15 cellular contexts compared by ENCODE assay signal in genomic region chr16:50311891-50312501, GRCh38. TPM values are rescaled to one million over a fixed set of nuclear protein-coding genes. Genes with fewer than 3 reads are reported as not detected.
A peak's percentile ranks its signal among the peaks of the same experiment; 100 is the strongest.
DNase-seq lines count a peak whose midpoint lies in the region; ATAC-seq, FAIRE-seq and TF ChIP-seq lines count a peak whose summit lies in the region.
"Had no signal": no experiment of that assay in that cellular context is flagged by ENCODE, and none has a peak within 500 bp of the region (broad histone marks: within the 10 kb centered on the region; RNA-seq: fewer than 3 reads in every experiment).

No MANE protein-coding gene starts in this region.

- no peak overlapping the region for H3K9ac ChIP-seq in HepG2 (ENCODE audit: insufficient read depth, low read depth, low read length)

- TF ChIP-seq EP300 in HepG2 (IDR thresholded peaks at IDR 0.05; ENCODE audit: low read depth in 2 of 2, low read length in 2 of 2) = no peak
- no peak for TF ChIP-seq EP300 in HepG2 (CRISPR knock-in tag; IDR thresholded peaks at IDR 0.05; ENCODE audit: borderline replicate concordance)

- H3K9me3 Mint-ChIP-seq in activated CD8-positive, alpha-beta T cell treated with anti-CD3 and anti-CD28 coated beads, Interleukin-2, amount 10 ng/mL, durations not matched to agents 7 days and 5 days (ENCODE audit: insufficient read depth) = no peaks in the 10 kb centered on the region
- H3K9me3 Mint-ChIP-seq: brain had no signal

- no peaks in the 10 kb centered on the region for H3K27me3 Mint-ChIP-seq in activated CD8-positive, alpha-beta T cell treated with anti-CD3 and anti-CD28 coated beads, Interleukin-2, amount 10 ng/mL, durations not matched to agents 7 days and 5 days (ENCODE audit: low read depth)
- H3K27me3 Mint-ChIP-seq: brain had no signal

- no peak overlapping the region for H3K4me3 Mint-ChIP-seq in activated CD8-positive, alpha-beta T cell treated with anti-CD3 and anti-CD28 coated beads, Interleukin-2, amount 10 ng/mL, durations not matched to agents 7 days and 5 days
- H3K4me3 Mint-ChIP-seq: brain had no signal

- DNase-seq in Right ventricle myocardium superior (peak; percentile 34), left ventricle myocardium superior (no peak), HepG2 (ENCODE audit: low spot score) (no peak), ureter (ENCODE audit: low spot score) (peak; percentile 42), putamen (ENCODE audit: low spot score) (no peak), NCI-H2107 treated with DMSO at 0.1 percent for 48 hours (lab: John Stamatoyannopoulos, UW; ENCODE audit: unreplicated experiment) (no peak), AG20443 (ENCODE audit: low spot score) (no peak)
- no peak for DNase-seq in activated CD8-positive, alpha-beta T cell treated with anti-CD3 and anti-CD28 coated beads, Interleukin-2, amount 10 ng/mL, durations not matched to agents 7 days and 5 days
- DNase-seq: C1 segment of cervical spinal cord, MG63, NCI-H2227 treated with DMSO at 0.1 percent for 48 hours, OCI-M1, pancreas, T-helper 9 cell had no signal

- H3K27ac ChIP-seq in HepG2 (ENCODE audit: extremely low read length, insufficient read depth, low read length) = no peak overlapping the region
- H3K27ac ChIP-seq: pancreas had no signal

- H3K27me3 ChIP-seq in HepG2 (ENCODE audit: control insufficient read depth in 1 of 2, insufficient read depth in 2 of 2, low read length in 2 of 2) = peaks cover 0 to 17% of the 10 kb centered on the region in 2 experiments; a peak in 2 of 5 replicates
- H3K27me3 ChIP-seq: MG63, pancreas had no signal

- no peaks in the 10 kb centered on the region for H3K9me3 ChIP-seq in HepG2 (ENCODE audit: low read length)
- H3K9me3 ChIP-seq: MG63, pancreas had no signal

- POLR2A ChIA-PET in activated CD8-positive, alpha-beta T cell treated with anti-CD3 and anti-CD28 coated beads, Interleukin-2, amount 10 ng/mL, durations not matched to agents 7 days and 5 days (lab: Charles Lee) = no interaction called here
- POLR2A ChIA-PET in HepG2 (lab: Yijun Ruan, JAX) = no interaction called here

- no peak overlapping the region for H2AFZ ChIP-seq in HepG2 (ENCODE audit: low read length)

- peaks cover 55% of the 10 kb centered on the region for H3K4me1 ChIP-seq in HepG2 (ENCODE audit: insufficient read depth, low read length)
- H3K4me1 ChIP-seq: pancreas had no signal

- no peaks in the 10 kb centered on the region for H3K79me2 ChIP-seq in HepG2 (ENCODE audit: insufficient read depth, low read length)

- no peak overlapping the region for H3K4me2 ChIP-seq in HepG2 (ENCODE audit: low read depth, low read length)

- in situ Hi-C loops in HepG2 (cut with HindIII; ENCODE audit: extremely low pct_ligation_motif_present, low pct_unique_long_range_greater_than_20kb) = no loop called here

- intact Hi-C loops in Right ventricle myocardium superior (cut with DNase I) (no loop called here), left ventricle myocardium superior (cut with micrococcal nuclease) (no loop called here), HepG2 (cut with micrococcal nuclease; ENCODE audit: unreplicated experiment) (no loop called here)

- FAIRE-seq in HepG2 (lab: Jason Lieb, UNC) = no peak
- FAIRE-seq: pancreas had no signal

- no peaks in the 10 kb centered on the region for H4K20me1 ChIP-seq in HepG2 (ENCODE audit: insufficient read depth, low read length)

- H3K4me1 Mint-ChIP-seq in activated CD8-positive, alpha-beta T cell treated with anti-CD3 and anti-CD28 coated beads, Interleukin-2, amount 10 ng/mL, durations not matched to agents 7 days and 5 days (ENCODE audit: low read depth) = peaks cover 42% of the 10 kb centered on the region

- no peak for TF ChIP-seq CTCF in HepG2 (CRISPR knock-in tag; IDR thresholded peaks at IDR 0.05)

- TF ChIP-seq RAD21 in HepG2 (CRISPR knock-in tag; IDR thresholded peaks at IDR 0.05) = no peak

- ATAC-seq in Right ventricle myocardium superior (ENCODE audit: poor library complexity) (no peak), left ventricle myocardium superior (no peak), HepG2 (no peak)
- no peak for ATAC-seq in activated CD8-positive, alpha-beta T cell treated with anti-CD3 and anti-CD28 coated beads, Interleukin-2, amount 10 ng/mL, durations not matched to agents 7 days and 5 days

- no peak for TF ChIP-seq POLR2A in HepG2 (IDR thresholded peaks at IDR 0.05; ENCODE audit: insufficient read depth in 1 of 2, low read depth in 2 of 2, low read length in 2 of 2)

- CTCF ChIA-PET in activated CD8-positive, alpha-beta T cell treated with anti-CD3 and anti-CD28 coated beads, Interleukin-2, amount 10 ng/mL, durations not matched to agents 7 days and 5 days (lab: Charles Lee) = no interaction called here
- CTCF ChIA-PET in HepG2 (lab: Yijun Ruan, JAX; ENCODE audit: low intra/inter-chr PET ratio, low total read pairs) = no interaction called here

- BruUV-seq in HepG2 (replicated peaks; lab: Mats Ljungman, UMichigan) = no TSS peak

- 96% methylated on average over 22 of the region's 22 CpGs for WGBS in HepG2 (ENCODE audit: low lambda C conversion rate)

- peaks cover 19 to 24% of the 10 kb centered on the region in 2 experiments for H3K36me3 ChIP-seq in HepG2 (replicated peaks in 1 of 2; ENCODE audit: control insufficient read depth in 1 of 2, insufficient read depth in 2 of 2, low read length in 2 of 2)

- peaks cover 68% of the 10 kb centered on the region for H3K36me3 Mint-ChIP-seq in activated CD8-positive, alpha-beta T cell treated with anti-CD3 and anti-CD28 coated beads, Interleukin-2, amount 10 ng/mL, durations not matched to agents 7 days and 5 days (ENCODE audit: low read depth)
- H3K36me3 Mint-ChIP-seq: brain had no signal

- peak overlapping the region; percentile 83 for H3K27ac Mint-ChIP-seq in activated CD8-positive, alpha-beta T cell treated with anti-CD3 and anti-CD28 coated beads, Interleukin-2, amount 10 ng/mL, durations not matched to agents 7 days and 5 days

- H3K4me3 ChIP-seq in HepG2 (replicated peaks in 1 of 3; ENCODE audit: insufficient read depth in 1 of 3, low read depth in 2 of 3, low read length in 3 of 3) = no peak overlapping the region
- H3K4me3 ChIP-seq: MG63, pancreas had no signal

TF ChIP-seq in HepG2, 621 proteins besides CTCF, POLR2A, EP300 and RAD21 (continues in another document):
- TF ChIP-seq ZNF678 (CRISPR knock-in tag; IDR thresholded peaks at IDR 0.05) = no peak

RNA-seq across cellular contexts. Expression of gene ADCY7, which starts 45.6 kb away (rescaled TPM):
- total RNA-seq in Right ventricle myocardium superior (9.3 TPM), left ventricle myocardium superior (8.3 TPM), HepG2 (2016; rRNA removed; fragmentation: Illumina TruSeq; extraction: Trizol) (2.3 and 4.3 TPM in 2 replicates), ureter (18.6 TPM)
- total RNA-seq in activated CD8-positive, alpha-beta T cell treated with anti-CD3 and anti-CD28 coated beads, Interleukin-2, amount 10 ng/mL, durations not matched to agents 7 days and 5 days = 100 to 1,000 TPM; 214 to 225 TPM
- 0.51 and 1.3 TPM in 2 replicates for total RNA-seq in HepG2 (2016; cell fraction: cytosol; rRNA removed; fragmentation: Illumina TruSeq; extraction: Trizol; ENCODE audit: low read depth)
- total RNA-seq in HepG2 (2016; cell fraction: insoluble cytoplasmic fraction; rRNA removed; fragmentation: Illumina TruSeq; extraction: Trizol) = 2.5 and 4.5 TPM in 2 replicates
- total RNA-seq in HepG2 (2016; cell fraction: membrane; rRNA removed; fragmentation: Illumina TruSeq; extraction: Trizol) = 1.1 and 1.8 TPM in 2 replicates
- 3.9 and 5.9 TPM in 2 replicates for total RNA-seq in HepG2 (2016; cell fraction: nucleus; rRNA removed; fragmentation: Illumina TruSeq; extraction: Trizol)
- polyA plus RNA-seq in HepG2 (2011; rRNA removed) = 2.2 and 3.7 TPM in 2 replicates
- 1.2 and 1.5 TPM in 2 replicates for polyA plus RNA-seq in HepG2 (2011; cell fraction: cytosol; rRNA removed)
- polyA plus RNA-seq in HepG2 (2011; cell fraction: nucleus; rRNA removed) = 14.6 and 16.9 TPM in 2 replicates
- polyA plus RNA-seq in HepG2 (2012) = 1.7 and 3.0 TPM in 2 replicates
- 0.17 and 0.38 TPM in 2 replicates for polyA plus RNA-seq in HepG2 (2016; cell fraction: cytosol; fragmentation: Illumina TruSeq; extraction: Trizol; ENCODE audit: low read depth)
- 1.2 and 1.4 TPM in 2 replicates for polyA plus RNA-seq in HepG2 (2016; cell fraction: insoluble cytoplasmic fraction; fragmentation: Illumina TruSeq; extraction: Trizol; ENCODE audit: low read depth)
- 0.44 and 0.47 TPM in 2 replicates for polyA plus RNA-seq in HepG2 (2016; cell fraction: membrane; fragmentation: Illumina TruSeq; extraction: Trizol; ENCODE audit: low read depth)
- 6.9 and 8.7 TPM in 2 replicates for polyA plus RNA-seq in HepG2 (2016; cell fraction: nucleus; fragmentation: Illumina TruSeq; extraction: Trizol; ENCODE audit: insufficient read depth, low read depth)
- polyA minus RNA-seq in HepG2 (2011; rRNA and poly(A)+ RNA removed; ENCODE audit: low replicate concordance) = 17.5 and 40.6 TPM in 2 replicates
- polyA minus RNA-seq in HepG2 (2011; cell fraction: cytosol; rRNA and poly(A)+ RNA removed) = 2.0 and 5.5 TPM in 2 replicates
- 9.0 and 10.2 TPM in 2 replicates for polyA minus RNA-seq in HepG2 (2011; cell fraction: nucleus; rRNA and poly(A)+ RNA removed)

RNA-seq across cellular contexts. Expression of gene BRD7, which starts 56.8 kb away (rescaled TPM):
- total RNA-seq in Right ventricle myocardium superior (39.1 TPM), left ventricle myocardium superior (46.7 TPM), HepG2 (2016; rRNA removed; fragmentation: Illumina TruSeq; extraction: Trizol) (149 and 169 TPM in 2 replicates), ureter (63.7 TPM)
- 10 to 100 TPM; 88.9 to 90.4 TPM for total RNA-seq in activated CD8-positive, alpha-beta T cell treated with anti-CD3 and anti-CD28 coated beads, Interleukin-2, amount 10 ng/mL, durations not matched to agents 7 days and 5 days
- 102 and 109 TPM in 2 replicates for total RNA-seq in HepG2 (2016; cell fraction: cytosol; rRNA removed; fragmentation: Illumina TruSeq; extraction: Trizol; ENCODE audit: low read depth)
- 149 and 160 TPM in 2 replicates for total RNA-seq in HepG2 (2016; cell fraction: insoluble cytoplasmic fraction; rRNA removed; fragmentation: Illumina TruSeq; extraction: Trizol)
- 211 and 234 TPM in 2 replicates for total RNA-seq in HepG2 (2016; cell fraction: membrane; rRNA removed; fragmentation: Illumina TruSeq; extraction: Trizol)
- total RNA-seq in HepG2 (2016; cell fraction: nucleus; rRNA removed; fragmentation: Illumina TruSeq; extraction: Trizol) = 80.9 and 96.6 TPM in 2 replicates
- 68.3 and 82.3 TPM in 2 replicates for polyA plus RNA-seq in HepG2 (2011; rRNA removed)
- 30.2 and 39.5 TPM in 2 replicates for polyA plus RNA-seq in HepG2 (2011; cell fraction: cytosol; rRNA removed)
- polyA plus RNA-seq in HepG2 (2011; cell fraction: nucleus; rRNA removed) = 39.2 and 41.3 TPM in 2 replicates
- 76.6 and 93.4 TPM in 2 replicates for polyA plus RNA-seq in HepG2 (2012)
- polyA plus RNA-seq in HepG2 (2016; cell fraction: cytosol; fragmentation: Illumina TruSeq; extraction: Trizol; ENCODE audit: low read depth) = 116 and 129 TPM in 2 replicates
- 172 and 183 TPM in 2 replicates for polyA plus RNA-seq in HepG2 (2016; cell fraction: insoluble cytoplasmic fraction; fragmentation: Illumina TruSeq; extraction: Trizol; ENCODE audit: low read depth)
- polyA plus RNA-seq in HepG2 (2016; cell fraction: membrane; fragmentation: Illumina TruSeq; extraction: Trizol; ENCODE audit: low read depth) = 185 and 200 TPM in 2 replicates
- polyA plus RNA-seq in HepG2 (2016; cell fraction: nucleus; fragmentation: Illumina TruSeq; extraction: Trizol; ENCODE audit: insufficient read depth, low read depth) = 132 and 135 TPM in 2 replicates
- 44.7 and 45.9 TPM in 2 replicates for polyA minus RNA-seq in HepG2 (2011; rRNA and poly(A)+ RNA removed; ENCODE audit: low replicate concordance)
- polyA minus RNA-seq in HepG2 (2011; cell fraction: cytosol; rRNA and poly(A)+ RNA removed) = 31.4 and 39.7 TPM in 2 replicates
- polyA minus RNA-seq in HepG2 (2011; cell fraction: nucleus; rRNA and poly(A)+ RNA removed) = 67.1 and 72.9 TPM in 2 replicates

Comparison
In these comparisons a context has a peak if more than half of its experiments do, and no peak if none do; other contexts are left out.
1. DNase-seq: peak in Right ventricle myocardium superior (single experiment) and ureter (single experiment); none in left ventricle myocardium superior (single experiment), activated CD8-positive, alpha-beta T cell treated with anti-CD3 and anti-CD28 coated beads, Interleukin-2, amount 10 ng/mL, durations not matched to agents 7 days and 5 days (single experiment), HepG2 (single experiment), putamen (single experiment), NCI-H2107 treated with DMSO at 0.1 percent for 48 hours (single experiment) and AG20443 (single experiment).
2. RNA of gene ADCY7, which starts 45.6 kb away (total RNA-seq): 214 to 225 TPM in activated CD8-positive, alpha-beta T cell treated with anti-CD3 and anti-CD28 coated beads, Interleukin-2, amount 10 ng/mL, durations not matched to agents 7 days and 5 days; 18.6 TPM in ureter (single experiment), 9.3 TPM in Right ventricle myocardium superior (single experiment), 8.3 TPM in left ventricle myocardium superior (single experiment) and 0.51 to 5.9 TPM in HepG2; every median in the first group is over 10 times any median in the second.